In genomic region chr14:100680439-100681051, GRCh38 we compare ENCODE assay signal across 13 cellular contexts. TPM values are rescaled to one million over a fixed set of nuclear protein-coding genes. Genes with fewer than 3 reads are reported as not detected.
A peak's percentile ranks its signal among the peaks of the same experiment; 100 is the strongest.
DNase-seq lines count a peak whose midpoint lies in the region; ATAC-seq and TF ChIP-seq lines count a peak whose summit lies in the region.
"Had no signal": no experiment of that assay in that cellular context is flagged by ENCODE, and none has a peak within 500 bp of the region (broad histone marks: within the 10 kb centered on the region; RNA-seq: fewer than 3 reads in every experiment).

No MANE protein-coding gene starts in this region.

- H2BK5ac ChIP-seq in mesenchymal stem cell (ENCODE audit: low read depth, low read length, poor library complexity, severe bottlenecking) = peak overlapping the region; percentile 60

- H2BK120ac ChIP-seq in mesenchymal stem cell (ENCODE audit: low read depth, low read length) = peak overlapping the region; percentile 99

- H3K23ac ChIP-seq in mesenchymal stem cell (ENCODE audit: low read length in 2 of 2) = no peak overlapping the region

- peak overlapping the region; percentile 100 for H2AK5ac ChIP-seq in mesenchymal stem cell (ENCODE audit: low read length, severe bottlenecking)

- peak overlapping the region; percentile 27 to 71 for H3K4ac ChIP-seq in mesenchymal stem cell (ENCODE audit: low read depth in 1 of 2, low read length in 2 of 2)

- H4K91ac ChIP-seq in mesenchymal stem cell (ENCODE audit: low read length) = peak overlapping the region; percentile 98

- H3K14ac ChIP-seq in mesenchymal stem cell (ENCODE audit: low read length in 2 of 2) = peak overlapping the region in 1 of 2 experiments; percentile 68

- no peaks in the 10 kb centered on the region for H3K79me1 ChIP-seq in mesenchymal stem cell (replicated peaks; ENCODE audit: low read length, poor library complexity, severe bottlenecking)

- TF ChIP-seq EP300 in tibial nerve (IDR thresholded peaks at IDR 0.05) = no peak

- ATAC-seq in GM18907 (IDR thresholded peaks at IDR 0.05; ENCODE audit: unreplicated experiment) = no peak
- ATAC-seq in HG03159 (IDR thresholded peaks at IDR 0.05; ENCODE audit: unreplicated experiment) = no peak

- H3K27ac ChIP-seq in mesenchymal stem cell (ENCODE audit: low read length, poor library complexity, severe bottlenecking) = peak overlapping the region; percentile 90
- peak overlapping the region; percentile 55 to 73 (median 60) for H3K27ac ChIP-seq in tibial nerve
- H3K27ac ChIP-seq: KMS-11, SK-N-MC had no signal

- no peak for TF ChIP-seq POLR2A in tibial nerve (IDR thresholded peaks at IDR 0.05)

- H2AFZ ChIP-seq in mesenchymal stem cell (ENCODE audit: low read depth, low read length) = peak overlapping the region; percentile 29

- H2BK15ac ChIP-seq in mesenchymal stem cell (ENCODE audit: low read depth, poor library complexity, severe bottlenecking) = peak overlapping the region; percentile 70

- H2BK12ac ChIP-seq in mesenchymal stem cell (ENCODE audit: low read length in 2 of 2) = peak overlapping the region; percentile 64 to 97

- WGBS in mesenchymal stem cell = 62% methylated on average over 23 of the region's 23 CpGs
- WGBS in tibial nerve, 2 donors = 29 to 41% methylated on average over 9 to 22 of the region's 23 CpGs

- H3K36me3 ChIP-seq in mesenchymal stem cell (ENCODE audit: control insufficient read depth in 1 of 2, insufficient read depth in 2 of 2, low read depth in 1 of 2, low read length in 2 of 2) = no peaks in the 10 kb centered on the region
- H3K36me3 ChIP-seq in tibial nerve = no peaks in the 10 kb centered on the region

- H3K27me3 ChIP-seq in mesenchymal stem cell (ENCODE audit: control insufficient read depth in 1 of 2, insufficient read depth in 1 of 2, low read length in 2 of 2) (peaks cover 0 to 4% of the 10 kb centered on the region in 2 experiments), tibial nerve (no peaks in the 10 kb centered on the region)

- TF ChIP-seq CTCF in tibial nerve (IDR thresholded peaks at IDR 0.05) = no peak

- peak overlapping the region; percentile 91 to 94 for H3K18ac ChIP-seq in mesenchymal stem cell (ENCODE audit: low read depth in 1 of 2, low read length in 2 of 2)

- H3K4me1 ChIP-seq in mesenchymal stem cell (ENCODE audit: control insufficient read depth, insufficient read depth, low read depth, low read length) (peaks cover 46% of the 10 kb centered on the region), tibial nerve (peaks cover 0 to 54% (median 29%) of the 10 kb centered on the region in 4 donors)

- H3K4me3 ChIP-seq in mesenchymal stem cell (ENCODE audit: insufficient read depth in 1 of 2, low read depth in 1 of 2, low read length in 2 of 2) = no peak overlapping the region
- H3K4me3 ChIP-seq in tibial nerve = no peak overlapping the region
- H3K4me3 ChIP-seq: SK-N-MC had no signal

- peak overlapping the region; percentile 39 for H3K9ac ChIP-seq in mesenchymal stem cell (ENCODE audit: low read length)
- H3K9ac ChIP-seq: KMS-11 had no signal

- in situ Hi-C loops in KBM-7 (cut with MboI; ENCODE audit: low pct_unique_long_range_greater_than_20kb, low sequenced_read_pairs) = no loop called here

- peak overlapping the region; percentile 97 for H4K8ac ChIP-seq in mesenchymal stem cell (ENCODE audit: low read length)

- H3K9me3 ChIP-seq in mesenchymal stem cell (ENCODE audit: control insufficient read depth, low read length) = no peaks in the 10 kb centered on the region
- H3K9me3 ChIP-seq in tibial nerve = no peaks in the 10 kb centered on the region

- DNase-seq in KBM-7 (peak; percentile 71), astrocyte of the hippocampus (ENCODE audit: low read depth, low spot score) (peak; percentile 61), mesenchymal stem cell (peak; percentile 35), tibial nerve (ENCODE audit: low spot score in 2 of 2) (no peak), DMS53 (lab: John Stamatoyannopoulos, UW) (no peak)
- DNase-seq: DMS79 treated with DMSO at 0.1 percent for 48 hours, NCI-H446 had no signal

- no peak overlapping the region for H3K4me2 ChIP-seq in mesenchymal stem cell (ENCODE audit: low read length, poor library complexity, severe bottlenecking)
- H3K4me2 ChIP-seq: KMS-11 had no signal

RNA-seq across cellular contexts. Expression of gene DLK1, which starts 46.1 kb away (rescaled TPM):
- 80.9 TPM for polyA plus RNA-seq in mesenchymal stem cell (2013, experiment 1 of 2)
- 81.8 TPM for polyA plus RNA-seq in mesenchymal stem cell (2013, experiment 2 of 2)
- not detected for total RNA-seq in tibial nerve
- total RNA-seq: activated CD8-positive, alpha-beta memory T cell treated with anti-CD3 and anti-CD28 coated beads for 36 hours; posterior vena cava had no signal

Comparison
In these comparisons a context has a peak if more than half of its experiments do, and no peak if none do; other contexts are left out.
1. DNase-seq: peak in KBM-7 (single experiment), astrocyte of the hippocampus (single experiment) and mesenchymal stem cell (single experiment); none in tibial nerve (0 of 2) and DMS53 (single experiment).